Comparison of ENCODE assay signal across 1 cellular context in the genomic region with DNA sequence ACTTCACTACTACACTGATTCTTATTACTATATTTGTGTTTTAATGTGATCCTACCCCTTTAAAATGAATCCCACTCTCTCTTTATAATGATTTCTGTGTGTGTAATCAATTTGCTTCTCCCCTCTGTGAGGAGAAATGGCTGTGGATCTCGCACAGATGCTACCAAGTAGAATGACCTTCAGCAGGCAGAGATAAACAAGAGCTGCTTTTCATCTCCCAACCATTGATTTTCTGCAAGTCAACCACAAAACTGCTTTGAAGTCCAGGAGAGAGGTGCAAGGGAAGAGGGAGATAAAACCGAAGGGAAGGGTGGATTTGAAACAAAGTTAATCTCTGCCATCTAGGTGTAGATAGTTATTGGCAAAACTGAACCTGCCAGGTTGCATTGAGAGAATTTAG.
TF ChIP-seq lines count a peak whose summit lies in the region.

No MANE protein-coding gene starts in this region.

TF ChIP-seq in HepG2, 621 proteins besides CTCF, POLR2A, EP300 and RAD21 (continued from another document and continues in another):
- TF ChIP-seq ZBTB37 (CRISPR knock-in tag; IDR thresholded peaks at IDR 0.05) (no peak), ZBTB21 (CRISPR knock-in tag; IDR thresholded peaks at IDR 0.05) (0 out of 2 replicates have a peak, but pooled peaks have one; percentile 22), KDM5A (IDR thresholded peaks at IDR 0.05; ENCODE audit: borderline replicate concordance, low read length) (no peak), NFKB2 (CRISPR knock-in tag; IDR thresholded peaks at IDR 0.05; ENCODE audit: borderline replicate concordance) (no peak), ZFP62 (CRISPR knock-in tag; IDR thresholded peaks at IDR 0.05) (no peak), MAZ (IDR thresholded peaks at IDR 0.05; ENCODE audit: borderline replicate concordance, low read depth, low read length) (no peak), MAZ (CRISPR knock-in tag; IDR thresholded peaks at IDR 0.05; ENCODE audit: low read depth) (0 out of 2 replicates have a peak, but pooled peaks have one; percentile 18), ZNF556 (CRISPR knock-in tag; IDR thresholded peaks at IDR 0.05; ENCODE audit: borderline replicate concordance) (no peak), SRY (CRISPR knock-in tag; IDR thresholded peaks at IDR 0.05) (no peak), HNRNPL (IDR thresholded peaks at IDR 0.05; ENCODE audit: low read depth, low read length) (no peak), ZNF432 (CRISPR knock-in tag; IDR thresholded peaks at IDR 0.05; ENCODE audit: borderline replicate concordance) (no peak), KAT8 (CRISPR knock-in tag; IDR thresholded peaks at IDR 0.05) (peak; percentile 79), RFX5 (IDR thresholded peaks at IDR 0.05; ENCODE audit: low read depth, low read length) (no peak), ZNF101 (CRISPR knock-in tag; IDR thresholded peaks at IDR 0.05; ENCODE audit: borderline replicate concordance, low read depth) (no peak), CENPX (CRISPR knock-in tag; IDR thresholded peaks at IDR 0.05) (no peak), NFAT5 (CRISPR knock-in tag; IDR thresholded peaks at IDR 0.05) (no peak), ZNF550 (CRISPR knock-in tag; IDR thresholded peaks at IDR 0.05; ENCODE audit: borderline replicate concordance) (no peak), ARNT (IDR thresholded peaks at IDR 0.05) (no peak), NR2C2 (CRISPR knock-in tag; IDR thresholded peaks at IDR 0.05; ENCODE audit: borderline replicate concordance) (no peak), AGO2 (optimal IDR thresholded peaks at IDR 0.05; ENCODE audit: low read depth, low read length) (no peak), ZNF33A (CRISPR knock-in tag; IDR thresholded peaks at IDR 0.05; ENCODE audit: borderline replicate concordance) (no peak), ZBTB3 (CRISPR knock-in tag; IDR thresholded peaks at IDR 0.05; ENCODE audit: borderline replicate concordance, low read depth) (no peak)
- TF ChIP-seq, protein P1, sequence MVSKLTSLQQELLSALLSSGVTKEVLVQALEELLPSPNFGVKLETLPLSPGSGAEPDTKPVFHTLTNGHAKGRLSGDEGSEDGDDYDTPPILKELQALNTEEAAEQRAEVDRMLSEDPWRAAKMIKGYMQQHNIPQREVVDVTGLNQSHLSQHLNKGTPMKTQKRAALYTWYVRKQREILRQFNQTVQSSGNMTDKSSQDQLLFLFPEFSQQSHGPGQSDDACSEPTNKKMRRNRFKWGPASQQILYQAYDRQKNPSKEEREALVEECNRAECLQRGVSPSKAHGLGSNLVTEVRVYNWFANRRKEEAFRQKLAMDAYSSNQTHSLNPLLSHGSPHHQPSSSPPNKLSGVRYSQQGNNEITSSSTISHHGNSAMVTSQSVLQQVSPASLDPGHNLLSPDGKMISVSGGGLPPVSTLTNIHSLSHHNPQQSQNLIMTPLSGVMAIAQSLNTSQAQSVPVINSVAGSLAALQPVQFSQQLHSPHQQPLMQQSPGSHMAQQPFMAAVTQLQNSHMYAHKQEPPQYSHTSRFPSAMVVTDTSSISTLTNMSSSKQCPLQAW (CRISPR knock-in tag; IDR thresholded peaks at IDR 0.05): peak; percentile 73
- TF ChIP-seq, protein P2, sequence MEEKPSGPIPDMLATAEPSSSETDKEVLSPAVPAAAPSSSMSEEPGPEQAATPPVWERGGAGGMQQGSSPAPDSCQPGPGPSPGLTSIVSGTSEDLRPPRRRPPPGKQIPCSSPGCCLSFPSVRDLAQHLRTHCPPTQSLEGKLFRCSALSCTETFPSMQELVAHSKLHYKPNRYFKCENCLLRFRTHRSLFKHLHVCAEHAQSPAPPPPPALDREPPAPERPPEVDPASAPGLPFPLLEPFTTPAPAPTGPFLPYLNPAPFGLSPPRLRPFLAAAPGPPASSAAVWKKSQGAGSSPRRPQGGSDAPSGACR (CRISPR knock-in tag; IDR thresholded peaks at IDR 0.05): 0 out of 2 replicates have a peak, but pooled peaks have one; percentile 38
- TF ChIP-seq, protein P3, sequence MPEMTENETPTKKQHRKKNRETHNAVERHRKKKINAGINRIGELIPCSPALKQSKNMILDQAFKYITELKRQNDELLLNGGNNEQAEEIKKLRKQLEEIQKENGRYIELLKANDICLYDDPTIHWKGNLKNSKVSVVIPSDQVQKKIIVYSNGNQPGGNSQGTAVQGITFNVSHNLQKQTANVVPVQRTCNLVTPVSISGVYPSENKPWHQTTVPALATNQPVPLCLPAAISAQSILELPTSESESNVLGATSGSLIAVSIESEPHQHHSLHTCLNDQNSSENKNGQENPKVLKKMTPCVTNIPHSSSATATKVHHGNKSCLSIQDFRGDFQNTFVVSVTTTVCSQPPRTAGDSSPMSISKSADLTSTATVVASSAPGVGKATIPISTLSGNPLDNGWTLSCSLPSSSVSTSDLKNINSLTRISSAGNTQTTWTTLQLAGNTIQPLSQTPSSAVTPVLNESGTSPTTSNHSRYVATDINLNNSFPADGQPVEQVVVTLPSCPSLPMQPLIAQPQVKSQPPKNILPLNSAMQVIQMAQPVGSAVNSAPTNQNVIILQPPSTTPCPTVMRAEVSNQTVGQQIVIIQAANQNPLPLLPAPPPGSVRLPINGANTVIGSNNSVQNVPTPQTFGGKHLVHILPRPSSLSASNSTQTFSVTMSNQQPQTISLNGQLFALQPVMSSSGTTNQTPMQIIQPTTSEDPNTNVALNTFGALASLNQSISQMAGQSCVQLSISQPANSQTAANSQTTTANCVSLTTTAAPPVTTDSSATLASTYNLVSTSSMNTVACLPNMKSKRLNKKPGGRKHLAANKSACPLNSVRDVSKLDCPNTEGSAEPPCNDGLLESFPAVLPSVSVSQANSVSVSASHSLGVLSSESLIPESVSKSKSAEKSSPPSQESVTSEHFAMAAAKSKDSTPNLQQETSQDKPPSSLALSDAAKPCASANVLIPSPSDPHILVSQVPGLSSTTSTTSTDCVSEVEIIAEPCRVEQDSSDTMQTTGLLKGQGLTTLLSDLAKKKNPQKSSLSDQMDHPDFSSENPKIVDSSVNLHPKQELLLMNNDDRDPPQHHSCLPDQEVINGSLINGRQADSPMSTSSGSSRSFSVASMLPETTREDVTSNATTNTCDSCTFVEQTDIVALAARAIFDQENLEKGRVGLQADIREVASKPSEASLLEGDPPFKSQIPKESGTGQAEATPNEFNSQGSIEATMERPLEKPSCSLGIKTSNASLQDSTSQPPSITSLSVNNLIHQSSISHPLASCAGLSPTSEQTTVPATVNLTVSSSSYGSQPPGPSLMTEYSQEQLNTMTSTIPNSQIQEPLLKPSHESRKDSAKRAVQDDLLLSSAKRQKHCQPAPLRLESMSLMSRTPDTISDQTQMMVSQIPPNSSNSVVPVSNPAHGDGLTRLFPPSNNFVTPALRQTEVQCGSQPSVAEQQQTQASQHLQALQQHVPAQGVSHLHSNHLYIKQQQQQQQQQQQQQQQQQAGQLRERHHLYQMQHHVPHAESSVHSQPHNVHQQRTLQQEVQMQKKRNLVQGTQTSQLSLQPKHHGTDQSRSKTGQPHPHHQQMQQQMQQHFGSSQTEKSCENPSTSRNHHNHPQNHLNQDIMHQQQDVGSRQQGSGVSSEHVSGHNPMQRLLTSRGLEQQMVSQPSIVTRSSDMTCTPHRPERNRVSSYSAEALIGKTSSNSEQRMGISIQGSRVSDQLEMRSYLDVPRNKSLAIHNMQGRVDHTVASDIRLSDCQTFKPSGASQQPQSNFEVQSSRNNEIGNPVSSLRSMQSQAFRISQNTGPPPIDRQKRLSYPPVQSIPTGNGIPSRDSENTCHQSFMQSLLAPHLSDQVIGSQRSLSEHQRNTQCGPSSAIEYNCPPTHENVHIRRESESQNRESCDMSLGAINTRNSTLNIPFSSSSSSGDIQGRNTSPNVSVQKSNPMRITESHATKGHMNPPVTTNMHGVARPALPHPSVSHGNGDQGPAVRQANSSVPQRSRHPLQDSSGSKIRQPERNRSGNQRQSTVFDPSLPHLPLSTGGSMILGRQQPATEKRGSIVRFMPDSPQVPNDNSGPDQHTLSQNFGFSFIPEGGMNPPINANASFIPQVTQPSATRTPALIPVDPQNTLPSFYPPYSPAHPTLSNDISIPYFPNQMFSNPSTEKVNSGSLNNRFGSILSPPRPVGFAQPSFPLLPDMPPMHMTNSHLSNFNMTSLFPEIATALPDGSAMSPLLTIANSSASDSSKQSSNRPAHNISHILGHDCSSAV (CRISPR knock-in tag; IDR thresholded peaks at IDR 0.05; ENCODE audit: borderline replicate concordance): no peak
- TF ChIP-seq, protein P4, sequence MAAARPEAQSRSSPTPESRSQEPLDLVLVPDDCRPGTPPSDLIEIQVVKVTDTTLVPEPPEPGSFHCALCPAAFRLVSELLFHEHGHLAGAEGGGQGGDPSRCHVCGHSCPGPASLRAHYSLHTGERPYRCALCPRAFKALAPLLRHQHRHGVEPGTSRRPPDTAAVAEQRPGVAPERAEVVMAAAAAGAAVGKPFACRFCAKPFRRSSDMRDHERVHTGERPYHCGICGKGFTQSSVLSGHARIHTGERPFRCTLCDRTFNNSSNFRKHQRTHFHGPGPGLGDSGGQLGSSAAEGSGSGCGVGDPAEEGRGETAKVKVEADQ (CRISPR knock-in tag; IDR thresholded peaks at IDR 0.05; ENCODE audit: borderline replicate concordance): peak; percentile 25; the same call in 1 of the 2 replicates
- TF ChIP-seq, protein P5, sequence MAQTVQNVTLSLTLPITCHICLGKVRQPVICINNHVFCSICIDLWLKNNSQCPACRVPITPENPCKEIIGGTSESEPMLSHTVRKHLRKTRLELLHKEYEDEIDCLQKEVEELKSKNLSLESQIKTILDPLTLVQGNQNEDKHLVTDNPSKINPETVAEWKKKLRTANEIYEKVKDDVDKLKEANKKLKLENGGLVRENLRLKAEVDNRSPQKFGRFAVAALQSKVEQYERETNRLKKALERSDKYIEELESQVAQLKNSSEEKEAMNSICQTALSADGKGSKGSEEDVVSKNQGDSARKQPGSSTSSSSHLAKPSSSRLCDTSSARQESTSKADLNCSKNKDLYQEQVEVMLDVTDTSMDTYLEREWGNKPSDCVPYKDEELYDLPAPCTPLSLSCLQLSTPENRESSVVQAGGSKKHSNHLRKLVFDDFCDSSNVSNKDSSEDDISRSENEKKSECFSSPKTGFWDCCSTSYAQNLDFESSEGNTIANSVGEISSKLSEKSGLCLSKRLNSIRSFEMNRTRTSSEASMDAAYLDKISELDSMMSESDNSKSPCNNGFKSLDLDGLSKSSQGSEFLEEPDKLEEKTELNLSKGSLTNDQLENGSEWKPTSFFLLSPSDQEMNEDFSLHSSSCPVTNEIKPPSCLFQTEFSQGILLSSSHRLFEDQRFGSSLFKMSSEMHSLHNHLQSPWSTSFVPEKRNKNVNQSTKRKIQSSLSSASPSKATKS (CRISPR knock-in tag; IDR thresholded peaks at IDR 0.05): no peak
- TF ChIP-seq, protein P6, sequence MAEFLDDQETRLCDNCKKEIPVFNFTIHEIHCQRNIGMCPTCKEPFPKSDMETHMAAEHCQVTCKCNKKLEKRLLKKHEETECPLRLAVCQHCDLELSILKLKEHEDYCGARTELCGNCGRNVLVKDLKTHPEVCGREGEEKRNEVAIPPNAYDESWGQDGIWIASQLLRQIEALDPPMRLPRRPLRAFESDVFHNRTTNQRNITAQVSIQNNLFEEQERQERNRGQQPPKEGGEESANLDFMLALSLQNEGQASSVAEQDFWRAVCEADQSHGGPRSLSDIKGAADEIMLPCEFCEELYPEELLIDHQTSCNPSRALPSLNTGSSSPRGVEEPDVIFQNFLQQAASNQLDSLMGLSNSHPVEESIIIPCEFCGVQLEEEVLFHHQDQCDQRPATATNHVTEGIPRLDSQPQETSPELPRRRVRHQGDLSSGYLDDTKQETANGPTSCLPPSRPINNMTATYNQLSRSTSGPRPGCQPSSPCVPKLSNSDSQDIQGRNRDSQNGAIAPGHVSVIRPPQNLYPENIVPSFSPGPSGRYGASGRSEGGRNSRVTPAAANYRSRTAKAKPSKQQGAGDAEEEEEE (CRISPR knock-in tag; IDR thresholded peaks at IDR 0.05; ENCODE audit: borderline replicate concordance): no peak
- TF ChIP-seq, protein P7, sequence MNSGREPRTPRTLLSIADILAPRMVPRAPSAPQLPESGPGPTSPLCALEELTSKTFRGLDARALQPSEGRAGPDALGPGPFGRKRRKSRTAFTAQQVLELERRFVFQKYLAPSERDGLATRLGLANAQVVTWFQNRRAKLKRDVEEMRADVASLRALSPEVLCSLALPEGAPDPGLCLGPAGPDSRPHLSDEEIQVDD (CRISPR knock-in tag; IDR thresholded peaks at IDR 0.05; ENCODE audit: borderline replicate concordance): no peak
